ENCODE assay signal across 10 cellular contexts in the genomic region with DNA sequence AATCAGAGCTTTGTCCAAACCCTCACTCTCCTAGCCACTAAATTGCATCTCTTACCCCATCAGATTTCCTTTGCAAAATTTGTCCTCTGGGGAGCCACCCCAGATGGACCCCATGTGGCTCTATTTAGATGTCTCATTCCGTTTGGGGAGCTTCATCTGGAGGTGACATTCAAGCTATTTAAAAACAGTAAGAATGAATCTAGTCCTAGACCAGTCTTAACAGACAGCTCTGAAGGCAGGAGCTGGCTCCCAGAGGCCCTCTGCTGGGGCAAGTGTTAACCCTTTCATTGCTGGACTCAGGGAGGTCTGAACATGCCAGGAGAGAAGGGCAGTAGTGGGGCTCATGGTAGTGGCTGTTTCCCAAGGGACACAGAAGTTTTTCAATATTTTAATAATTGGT.
"Had no signal": no experiment of that assay in that cellular context is flagged by ENCODE, and none has a peak within 500 bp of the region (broad histone marks: within the 10 kb centered on the region; RNA-seq: fewer than 3 reads in every experiment).

No MANE protein-coding gene starts in this region.

- H3K4me3 Mint-ChIP-seq: activated CD8-positive, alpha-beta memory T cell treated with anti-CD3 and anti-CD28 coated beads, Interleukin-2, amount 10 ng/mL, durations not matched to agents 7 days and 5 days; activated T-cell treated with anti-CD3 and anti-CD28 coated beads, Interleukin-2, amount 50 U/mL, for 24 hours; memory B cell had no signal

- H3K4me3 ChIP-seq: colonic mucosa, left lung, skin epidermis, thyroid gland, uterus had no signal

- H3K4me1 Mint-ChIP-seq: activated CD8-positive, alpha-beta memory T cell treated with anti-CD3 and anti-CD28 coated beads, Interleukin-2, amount 10 ng/mL, durations not matched to agents 7 days and 5 days; memory B cell had no signal

- H3K36me3 Mint-ChIP-seq: activated CD8-positive, alpha-beta memory T cell treated with anti-CD3 and anti-CD28 coated beads, Interleukin-2, amount 10 ng/mL, durations not matched to agents 7 days and 5 days; memory B cell had no signal

- DNase-seq: activated CD4-positive, alpha-beta T cell treated with anti-CD3 and anti-CD28 coated beads, Interleukin-2, amount 50 U/mL, for 48 hours; activated CD4-positive, CD25-positive, alpha-beta regulatory T cell treated with anti-CD3 and anti-CD28 coated beads, Interleukin-2, amount 50 U/mL, for 72 hours; activated CD8-positive, alpha-beta memory T cell treated with anti-CD3 and anti-CD28 coated beads, Interleukin-2, amount 10 ng/mL, durations not matched to agents 7 days and 5 days; activated T-cell treated with anti-CD3 and anti-CD28 coated beads, Interleukin-2, amount 50 U/mL, for 24 hours; colonic mucosa; left lung; thyroid gland; uterus had no signal

- H3K4me1 ChIP-seq: colonic mucosa had no signal

- H3K27me3 ChIP-seq: colonic mucosa, left lung, thyroid gland, uterus had no signal

- H3K27ac Mint-ChIP-seq: activated CD8-positive, alpha-beta memory T cell treated with anti-CD3 and anti-CD28 coated beads, Interleukin-2, amount 10 ng/mL, durations not matched to agents 7 days and 5 days; activated T-cell treated with anti-CD3 and anti-CD28 coated beads, Interleukin-2, amount 50 U/mL, for 24 hours; memory B cell had no signal

- H3K9me3 ChIP-seq: colonic mucosa, left lung, thyroid gland, uterus had no signal

- ATAC-seq: activated CD8-positive, alpha-beta memory T cell treated with anti-CD3 and anti-CD28 coated beads, Interleukin-2, amount 10 ng/mL, durations not matched to agents 7 days and 5 days; left lung had no signal

- H3K9me3 Mint-ChIP-seq: activated T-cell treated with anti-CD3 and anti-CD28 coated beads, Interleukin-2, amount 50 U/mL, for 24 hours; memory B cell had no signal

- H3K27ac ChIP-seq: colonic mucosa, left lung, skin epidermis, thyroid gland, uterus had no signal

- H3K36me3 ChIP-seq: colonic mucosa, left lung, thyroid gland, uterus had no signal
